Comparison of ENCODE assay signal across 1 cellular context in the genomic region with DNA sequence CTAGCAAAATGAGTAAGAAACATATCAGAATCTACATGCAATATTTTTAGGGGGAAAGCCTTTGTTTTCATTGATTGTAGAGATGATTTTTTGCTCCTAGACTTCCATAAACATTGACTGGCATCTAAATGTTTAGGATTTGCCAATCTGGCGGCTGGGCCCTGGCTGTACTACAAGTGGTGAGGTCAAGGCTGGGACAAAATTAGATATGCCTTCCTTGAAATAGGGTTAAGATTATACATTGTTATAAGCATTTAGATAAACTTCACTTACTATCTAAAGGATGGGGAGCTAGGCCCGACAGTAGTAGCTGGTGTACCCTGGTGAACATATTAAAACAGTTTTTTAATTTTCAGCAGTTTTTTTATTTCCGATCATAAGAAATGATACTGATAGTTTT.
A peak's percentile ranks its signal among the peaks of the same experiment; 100 is the strongest.
TF ChIP-seq lines count a peak whose summit lies in the region.

No MANE protein-coding gene starts in this region.

TF ChIP-seq in HepG2, 621 proteins besides CTCF, POLR2A, EP300 and RAD21:
- TF ChIP-seq PRPF4 (IDR thresholded peaks at IDR 0.05; ENCODE audit: low read depth, low read length, poor library complexity, severe bottlenecking), result no peak
- no peak for TF ChIP-seq ZNF326 (CRISPR knock-in tag; IDR thresholded peaks at IDR 0.05; ENCODE audit: borderline replicate concordance)
- TF ChIP-seq HHEX (CRISPR knock-in tag; IDR thresholded peaks at IDR 0.05), result no peak
- TF ChIP-seq, protein P1, sequence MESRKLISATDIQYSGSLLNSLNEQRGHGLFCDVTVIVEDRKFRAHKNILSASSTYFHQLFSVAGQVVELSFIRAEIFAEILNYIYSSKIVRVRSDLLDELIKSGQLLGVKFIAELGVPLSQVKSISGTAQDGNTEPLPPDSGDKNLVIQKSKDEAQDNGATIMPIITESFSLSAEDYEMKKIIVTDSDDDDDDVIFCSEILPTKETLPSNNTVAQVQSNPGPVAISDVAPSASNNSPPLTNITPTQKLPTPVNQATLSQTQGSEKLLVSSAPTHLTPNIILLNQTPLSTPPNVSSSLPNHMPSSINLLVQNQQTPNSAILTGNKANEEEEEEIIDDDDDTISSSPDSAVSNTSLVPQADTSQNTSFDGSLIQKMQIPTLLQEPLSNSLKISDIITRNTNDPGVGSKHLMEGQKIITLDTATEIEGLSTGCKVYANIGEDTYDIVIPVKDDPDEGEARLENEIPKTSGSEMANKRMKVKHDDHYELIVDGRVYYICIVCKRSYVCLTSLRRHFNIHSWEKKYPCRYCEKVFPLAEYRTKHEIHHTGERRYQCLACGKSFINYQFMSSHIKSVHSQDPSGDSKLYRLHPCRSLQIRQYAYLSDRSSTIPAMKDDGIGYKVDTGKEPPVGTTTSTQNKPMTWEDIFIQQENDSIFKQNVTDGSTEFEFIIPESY (CRISPR knock-in tag; IDR thresholded peaks at IDR 0.05), result peak; percentile 37; the same call in 1 of the 2 replicates
- TF ChIP-seq ZNF33B (CRISPR knock-in tag; IDR thresholded peaks at IDR 0.05), result no peak
- no peak for TF ChIP-seq KAT8 (CRISPR knock-in tag; IDR thresholded peaks at IDR 0.05)
- no peak for TF ChIP-seq SATB2 (CRISPR knock-in tag; IDR thresholded peaks at IDR 0.05)
- TF ChIP-seq, protein P2, sequence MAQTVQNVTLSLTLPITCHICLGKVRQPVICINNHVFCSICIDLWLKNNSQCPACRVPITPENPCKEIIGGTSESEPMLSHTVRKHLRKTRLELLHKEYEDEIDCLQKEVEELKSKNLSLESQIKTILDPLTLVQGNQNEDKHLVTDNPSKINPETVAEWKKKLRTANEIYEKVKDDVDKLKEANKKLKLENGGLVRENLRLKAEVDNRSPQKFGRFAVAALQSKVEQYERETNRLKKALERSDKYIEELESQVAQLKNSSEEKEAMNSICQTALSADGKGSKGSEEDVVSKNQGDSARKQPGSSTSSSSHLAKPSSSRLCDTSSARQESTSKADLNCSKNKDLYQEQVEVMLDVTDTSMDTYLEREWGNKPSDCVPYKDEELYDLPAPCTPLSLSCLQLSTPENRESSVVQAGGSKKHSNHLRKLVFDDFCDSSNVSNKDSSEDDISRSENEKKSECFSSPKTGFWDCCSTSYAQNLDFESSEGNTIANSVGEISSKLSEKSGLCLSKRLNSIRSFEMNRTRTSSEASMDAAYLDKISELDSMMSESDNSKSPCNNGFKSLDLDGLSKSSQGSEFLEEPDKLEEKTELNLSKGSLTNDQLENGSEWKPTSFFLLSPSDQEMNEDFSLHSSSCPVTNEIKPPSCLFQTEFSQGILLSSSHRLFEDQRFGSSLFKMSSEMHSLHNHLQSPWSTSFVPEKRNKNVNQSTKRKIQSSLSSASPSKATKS (CRISPR knock-in tag; IDR thresholded peaks at IDR 0.05), result no peak
- no peak for TF ChIP-seq RBM22 (optimal IDR thresholded peaks at IDR 0.05; ENCODE audit: low read length)
- TF ChIP-seq SOX5 (CRISPR knock-in tag; IDR thresholded peaks at IDR 0.05; ENCODE audit: borderline replicate concordance), result no peak
- TF ChIP-seq ZNF274 (CRISPR knock-in tag; IDR thresholded peaks at IDR 0.05), result no peak
- no peak for TF ChIP-seq DNMT1 (CRISPR knock-in tag; IDR thresholded peaks at IDR 0.05)
- TF ChIP-seq FOXK2 (IDR thresholded peaks at IDR 0.05), result no peak
- TF ChIP-seq NFE2L1 (CRISPR knock-in tag; IDR thresholded peaks at IDR 0.05; ENCODE audit: borderline replicate concordance), result no peak
- TF ChIP-seq, protein P3, sequence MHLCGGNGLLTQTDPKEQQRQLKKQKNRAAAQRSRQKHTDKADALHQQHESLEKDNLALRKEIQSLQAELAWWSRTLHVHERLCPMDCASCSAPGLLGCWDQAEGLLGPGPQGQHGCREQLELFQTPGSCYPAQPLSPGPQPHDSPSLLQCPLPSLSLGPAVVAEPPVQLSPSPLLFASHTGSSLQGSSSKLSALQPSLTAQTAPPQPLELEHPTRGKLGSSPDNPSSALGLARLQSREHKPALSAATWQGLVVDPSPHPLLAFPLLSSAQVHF (CRISPR knock-in tag; IDR thresholded peaks at IDR 0.05), result no peak
- TF ChIP-seq RBFOX2 (IDR thresholded peaks at IDR 0.05; ENCODE audit: low read depth, low read length), result 0 out of 2 replicates have a peak, but pooled peaks have one; percentile 10
- TF ChIP-seq, protein P4, sequence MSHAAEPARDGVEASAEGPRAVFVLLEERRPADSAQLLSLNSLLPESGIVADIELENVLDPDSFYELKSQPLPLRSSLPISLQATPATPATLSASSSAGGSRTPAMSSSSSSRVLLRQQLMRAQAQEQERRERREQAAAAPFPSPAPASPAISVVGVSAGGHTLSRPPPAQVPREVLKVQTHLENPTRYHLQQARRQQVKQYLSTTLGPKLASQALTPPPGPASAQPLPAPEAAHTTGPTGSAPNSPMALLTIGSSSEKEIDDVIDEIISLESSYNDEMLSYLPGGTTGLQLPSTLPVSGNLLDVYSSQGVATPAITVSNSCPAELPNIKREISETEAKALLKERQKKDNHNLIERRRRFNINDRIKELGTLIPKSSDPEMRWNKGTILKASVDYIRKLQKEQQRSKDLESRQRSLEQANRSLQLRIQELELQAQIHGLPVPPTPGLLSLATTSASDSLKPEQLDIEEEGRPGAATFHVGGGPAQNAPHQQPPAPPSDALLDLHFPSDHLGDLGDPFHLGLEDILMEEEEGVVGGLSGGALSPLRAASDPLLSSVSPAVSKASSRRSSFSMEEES (CRISPR knock-in tag; IDR thresholded peaks at IDR 0.05), result no peak
- TF ChIP-seq ZNF558 (CRISPR knock-in tag; IDR thresholded peaks at IDR 0.05; ENCODE audit: borderline replicate concordance), result no peak
